Comparison of ENCODE assay signal across 17 cellular contexts in genomic region chr11:12449961-12450715, GRCh38.
DNase-seq lines count a peak whose midpoint lies in the region; ATAC-seq, FAIRE-seq and TF ChIP-seq lines count a peak whose summit lies in the region.
"Had no signal": no experiment of that assay in that cellular context is flagged by ENCODE, and none has a peak within 500 bp of the region (broad histone marks: within the 10 kb centered on the region; RNA-seq: fewer than 3 reads in every experiment).

No MANE protein-coding gene starts in this region.

- no peaks in the 10 kb centered on the region for H3K27me3 Mint-ChIP-seq in neural crest cell (ENCODE audit: low read depth)
- peaks cover 2% of the 10 kb centered on the region for H3K27me3 Mint-ChIP-seq in activated CD4-positive, alpha-beta memory T cell treated with anti-CD3 and anti-CD28 coated beads, Interleukin-2, amount 10 ng/mL, durations not matched to agents 7 days and 5 days

- no peak for FAIRE-seq in H54 (lab: Jason Lieb, UNC)

- H3K27ac ChIP-seq in epithelial cell of prostate, result peak overlapping the region; percentile 57
- H3K27ac ChIP-seq: body of pancreas, left ventricle myocardium inferior, uterus had no signal

- no peak overlapping the region for H3K4me3 Mint-ChIP-seq in neural crest cell
- H3K4me3 Mint-ChIP-seq in activated CD4-positive, alpha-beta memory T cell treated with anti-CD3 and anti-CD28 coated beads, Interleukin-2, amount 10 ng/mL, durations not matched to agents 7 days and 5 days, result no peak overlapping the region
- H3K4me3 Mint-ChIP-seq: activated naive CD4-positive, alpha-beta T cell treated with anti-CD3 and anti-CD28 coated beads, Interleukin-2, amount 10 ng/mL, durations not matched to agents 7 days and 5 days; GM23338 had no signal

- H3K9me3 Mint-ChIP-seq in neural crest cell, result peaks cover 5% of the 10 kb centered on the region
- no peaks in the 10 kb centered on the region for H3K9me3 Mint-ChIP-seq in activated CD4-positive, alpha-beta memory T cell treated with anti-CD3 and anti-CD28 coated beads, Interleukin-2, amount 10 ng/mL, durations not matched to agents 7 days and 5 days
- H3K9me3 Mint-ChIP-seq: activated naive CD4-positive, alpha-beta T cell treated with anti-CD3 and anti-CD28 coated beads, Interleukin-2, amount 10 ng/mL, durations not matched to agents 7 days and 5 days; GM23338 had no signal

- H3K4me1 Mint-ChIP-seq in neural crest cell, result peaks cover 21% of the 10 kb centered on the region
- H3K4me1 Mint-ChIP-seq in activated CD4-positive, alpha-beta memory T cell treated with anti-CD3 and anti-CD28 coated beads, Interleukin-2, amount 10 ng/mL, durations not matched to agents 7 days and 5 days, result no peaks in the 10 kb centered on the region
- H3K4me1 Mint-ChIP-seq: activated naive CD4-positive, alpha-beta T cell treated with anti-CD3 and anti-CD28 coated beads, Interleukin-2, amount 10 ng/mL, durations not matched to agents 7 days and 5 days had no signal

- POLR2A ChIA-PET in activated CD4-positive, alpha-beta memory T cell treated with anti-CD3 and anti-CD28 coated beads, Interleukin-2, amount 10 ng/mL, durations not matched to agents 7 days and 5 days (lab: Charles Lee), result no interaction called here

- no peak for TF ChIP-seq POLR2A in erythroblast (IDR thresholded peaks at IDR 0.05; ENCODE audit: low read length)
- TF ChIP-seq POLR2A in H54 (IDR thresholded peaks at IDR 0.05; ENCODE audit: low read depth, low read length), result no peak

- CTCF ChIA-PET in activated CD4-positive, alpha-beta memory T cell treated with anti-CD3 and anti-CD28 coated beads, Interleukin-2, amount 10 ng/mL, durations not matched to agents 7 days and 5 days (lab: Charles Lee), result no interaction called here

- peak overlapping the region; percentile 40 for H3K27ac Mint-ChIP-seq in neural crest cell (ENCODE audit: unreplicated experiment)
- H3K27ac Mint-ChIP-seq in activated CD4-positive, alpha-beta memory T cell treated with anti-CD3 and anti-CD28 coated beads, Interleukin-2, amount 10 ng/mL, durations not matched to agents 7 days and 5 days, result no peak overlapping the region
- H3K27ac Mint-ChIP-seq: activated naive CD4-positive, alpha-beta T cell treated with anti-CD3 and anti-CD28 coated beads, Interleukin-2, amount 10 ng/mL, durations not matched to agents 7 days and 5 days; GM23338 had no signal

- no peak for TF ChIP-seq CTCF in neural crest cell (conservative IDR thresholded peaks at IDR 0.05)

- DNase-seq in COLO829 (ENCODE audit: low spot score), result peak; percentile 71
- peak; percentile 78 for DNase-seq in NCI-H226
- peak; percentile 53 for DNase-seq in epithelial cell of prostate (ENCODE audit: low read depth, low spot score)
- no peak for DNase-seq in neural crest cell (ENCODE audit: low read depth, low spot score)
- no peak for DNase-seq in activated CD4-positive, alpha-beta memory T cell treated with anti-CD3 and anti-CD28 coated beads, Interleukin-2, amount 10 ng/mL, durations not matched to agents 7 days and 5 days
- DNase-seq in erythroblast (lab: John Stamatoyannopoulos, UW), result no peak
- no peak for DNase-seq in H54 (ENCODE audit: insufficient read length, low spot score)
- DNase-seq: activated naive CD4-positive, alpha-beta T cell treated with anti-CD3 and anti-CD28 coated beads, Interleukin-2, amount 10 ng/mL, durations not matched to agents 7 days and 5 days; body of pancreas; GF-D8; left ventricle myocardium inferior; NCI-H2227 treated with DMSO at 0.1 percent for 48 hours; nucleus accumbens; stimulated activated CD4-positive, alpha-beta T cell treated with anti-CD3 and anti-CD28 coated beads, Interleukin-4, amount 100 ng/mL, for 1 hour; uterus had no signal

- ATAC-seq in GM18907 (IDR thresholded peaks at IDR 0.05; ENCODE audit: unreplicated experiment), result no peak
- ATAC-seq: body of pancreas, GM23338 had no signal

- peaks cover 3% of the 10 kb centered on the region for H3K36me3 Mint-ChIP-seq in neural crest cell (ENCODE audit: low read depth)
- H3K36me3 Mint-ChIP-seq in activated CD4-positive, alpha-beta memory T cell treated with anti-CD3 and anti-CD28 coated beads, Interleukin-2, amount 10 ng/mL, durations not matched to agents 7 days and 5 days (ENCODE audit: low read depth), result no peaks in the 10 kb centered on the region
- H3K36me3 Mint-ChIP-seq: activated naive CD4-positive, alpha-beta T cell treated with anti-CD3 and anti-CD28 coated beads, Interleukin-2, amount 10 ng/mL, durations not matched to agents 7 days and 5 days had no signal

Comparison
In these comparisons a context has a peak if more than half of its experiments do, and no peak if none do; other contexts are left out.
1. DNase-seq: peak in COLO829 (single experiment), NCI-H226 (single experiment) and epithelial cell of prostate (single experiment); none in neural crest cell (single experiment), activated CD4-positive, alpha-beta memory T cell treated with anti-CD3 and anti-CD28 coated beads, Interleukin-2, amount 10 ng/mL, durations not matched to agents 7 days and 5 days (single experiment), erythroblast (0 of 2) and H54 (single experiment).